In genomic region chr2:172549131-172549530, GRCh38 we compare ENCODE assay signal across 20 cellular contexts.
"Had no signal": no experiment of that assay in that cellular context is flagged by ENCODE, and none has a peak within 500 bp of the region (broad histone marks: within the 10 kb centered on the region; RNA-seq: fewer than 3 reads in every experiment).

No MANE protein-coding gene starts in this region.

- H3K27ac Mint-ChIP-seq: nephron; neural progenitor cell; stimulated activated naive CD8-positive, alpha-beta T cell treated with anti-CD3 and anti-CD28 coated beads, Interleukin-15, amount 100 ng/mL, for 72 hours had no signal

- H3K27ac ChIP-seq: coronary artery, neural progenitor cell, prostate gland, right atrium auricular region, suprapubic skin, transverse colon had no signal

- H3K4me3 ChIP-seq: coronary artery, neural progenitor cell, prostate gland, right atrium auricular region, smooth muscle cell, suprapubic skin, transverse colon had no signal

- H3K4me1 Mint-ChIP-seq: nephron had no signal

- H3K27me3 ChIP-seq: right atrium auricular region, suprapubic skin, transverse colon had no signal

- H3K9me3 ChIP-seq: prostate gland, right atrium auricular region, suprapubic skin, transverse colon had no signal

- H3K4me1 ChIP-seq: prostate gland had no signal

- H3K9ac ChIP-seq: neural progenitor cell had no signal

- H3K4me2 ChIP-seq: neural progenitor cell, smooth muscle cell had no signal

- H3K4me3 Mint-ChIP-seq: nephron; neural progenitor cell; stimulated activated naive CD8-positive, alpha-beta T cell treated with anti-CD3 and anti-CD28 coated beads, Interleukin-15, amount 100 ng/mL, for 72 hours had no signal

- H2AFZ ChIP-seq: neural progenitor cell had no signal

- DNase-seq: dermis blood vessel endothelial cell; effector memory CD4-positive, alpha-beta T cell; erythroblast; hypothalamus; kidney; mesenchymal stem cell; midbrain; stimulated activated CD4-positive, alpha-beta T cell treated with anti-CD3 and anti-CD28 coated beads, Interleukin-12 subunit alpha, Interleukin-12 subunit beta, amount 100 ng/mL, for 4 hours; stimulated activated CD4-positive, alpha-beta T cell treated with anti-CD3 and anti-CD28 coated beads, Interleukin-1b, Interleukin-23, amount 100 ng/mL, for 48 hours; stimulated activated CD4-positive, alpha-beta T cell treated with anti-CD3 and anti-CD28 coated beads, Interleukin-4, amount 100 ng/mL, for 1 hour; stimulated activated CD8-positive, alpha-beta memory T cell treated with anti-CD3 and anti-CD28 coated beads, Interleukin-4, amount 100 ng/mL, for 48 hours; stimulated activated naive CD8-positive, alpha-beta T cell treated with anti-CD3 and anti-CD28 coated beads, Interleukin-15, amount 100 ng/mL, for 72 hours; transverse colon had no signal

- H3K36me3 ChIP-seq: neural progenitor cell, prostate gland, right atrium auricular region, suprapubic skin, transverse colon had no signal
